In genomic region chr12:56213878-56214277, GRCh38 we compare ENCODE assay signal across 33 cellular contexts. TPM values are rescaled to one million over a fixed set of nuclear protein-coding genes. Genes with fewer than 3 reads are reported as not detected.
"Had no signal": no experiment of that assay in that cellular context is flagged by ENCODE, and none has a peak within 500 bp of the region (broad histone marks: within the 10 kb centered on the region; RNA-seq: fewer than 3 reads in every experiment).

No MANE protein-coding gene starts in this region.

- H3K4me3 Mint-ChIP-seq: activated naive CD4-positive, alpha-beta T cell treated with anti-CD3 and anti-CD28 coated beads, Interleukin-2, amount 50 U/mL, for 24 hours; mesothelial cell of epicardium had no signal

- ATAC-seq: activated CD4-positive, CD25-positive, alpha-beta regulatory T cell treated with anti-CD3 and anti-CD28 coated beads, Interleukin-2, amount 50 U/mL, for 24 hours; body of pancreas; esophagus mucosa; left cardiac atrium; left ventricle myocardium superior; right cardiac atrium had no signal

- H3K27ac Mint-ChIP-seq: activated naive CD4-positive, alpha-beta T cell treated with anti-CD3 and anti-CD28 coated beads, Interleukin-2, amount 50 U/mL, for 24 hours; activated T-helper 2 cell treated with anti-CD3 and anti-CD28 coated beads, Interferon-gamma antibody, Interleukin-2, Interleukin-4, amounts not matched to agents 10 μg/mL and 5 μg/mL and 100 μg/mL, durations not matched to agents 14 hours and 24 hours and 36 hours; mesothelial cell of epicardium had no signal

- H3K4me3 ChIP-seq: body of pancreas, cardiac muscle cell, colonic mucosa, spleen, testis, transverse colon had no signal

- H3K9me3 ChIP-seq: body of pancreas, colonic mucosa, spleen, testis, transverse colon had no signal

- H3K4me1 ChIP-seq: colonic mucosa, testis, transverse colon had no signal

- H3K27me3 Mint-ChIP-seq: activated naive CD4-positive, alpha-beta T cell treated with anti-CD3 and anti-CD28 coated beads, Interleukin-2, amount 50 U/mL, for 24 hours; naive B cell had no signal

- DNase-seq: activated CD4-positive, alpha-beta T cell treated with anti-CD3 and anti-CD28 coated beads for 48 hours; activated CD4-positive, alpha-beta T cell treated with anti-CD3 and anti-CD28 coated beads, Interleukin-2, amount 50 U/mL, for 48 hours; activated CD8-positive, alpha-beta memory T cell treated with anti-CD3 and anti-CD28 coated beads, Interleukin-2, amount 50 U/mL, for 48 hours; activated T-cell treated with anti-CD3 and anti-CD28 coated beads, Interleukin-2, amount 50 U/mL, for 48 hours; anterior cingulate cortex; body of pancreas; cerebellar nuclear complex; colonic mucosa; foreskin fibroblast; head of caudate nucleus; hippocampal formation; left cardiac atrium; left ventricle myocardium superior; naive B cell; nucleus accumbens; right cardiac atrium; spleen; stimulated activated naive CD4-positive, alpha-beta T cell treated with Interleukin-2 at 50 U/mL for 16 hours; T-helper 1 cell; testis; transverse colon; WERI-Rb-1 had no signal

- H3K27me3 ChIP-seq: body of pancreas, cardiac muscle cell, colonic mucosa, spleen, testis, transverse colon had no signal

- H3K9me3 Mint-ChIP-seq: activated naive CD4-positive, alpha-beta T cell treated with anti-CD3 and anti-CD28 coated beads, Interleukin-2, amount 50 U/mL, for 24 hours; activated T-helper 2 cell treated with anti-CD3 and anti-CD28 coated beads, Interferon-gamma antibody, Interleukin-2, Interleukin-4, amounts not matched to agents 10 μg/mL and 5 μg/mL and 100 μg/mL, durations not matched to agents 14 hours and 24 hours and 36 hours; mesothelial cell of epicardium; naive B cell had no signal

- H3K27ac ChIP-seq: body of pancreas, cardiac muscle cell, colonic mucosa, parathyroid adenoma, spleen, testis, transverse colon, WERI-Rb-1 had no signal

- H3K4me1 Mint-ChIP-seq: mesothelial cell of epicardium had no signal

RNA-seq across cellular contexts. Expression of gene SLC39A5, which starts 16.0 kb away (rescaled TPM):
- total RNA-seq: cardiac muscle cell, dermis microvascular lymphatic vessel endothelial cell, esophagus mucosa, left cardiac atrium, left ventricle myocardium superior, lung microvascular endothelial cell, urinary bladder had no signal
- polyA plus RNA-seq: keratinocyte had no signal
